21 cellular contexts compared by ENCODE assay signal in the genomic region with DNA sequence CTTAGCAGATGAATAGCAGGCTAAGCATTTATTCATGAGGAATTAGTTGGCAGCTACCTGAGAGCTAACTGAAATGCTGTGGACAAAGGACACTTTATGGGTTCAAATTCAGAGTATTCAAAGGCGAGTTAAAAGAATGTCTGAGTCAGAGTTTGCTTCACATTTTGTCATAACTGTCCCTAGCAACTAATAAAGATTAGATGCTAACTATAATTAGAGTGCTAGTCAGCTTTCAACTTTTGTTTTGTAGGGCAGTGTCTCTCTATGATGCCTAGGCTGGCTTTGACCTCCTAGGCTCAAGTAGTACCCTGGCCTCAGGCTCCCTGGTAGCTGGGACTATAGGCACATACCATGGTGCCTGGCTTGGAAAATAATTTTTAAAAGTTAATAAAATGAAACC. TPM values are rescaled to one million over a fixed set of nuclear protein-coding genes. Genes with fewer than 3 reads are reported as not detected.
DNase-seq lines count a peak whose midpoint lies in the region; ATAC-seq, FAIRE-seq and TF ChIP-seq lines count a peak whose summit lies in the region.
"Had no signal": no experiment of that assay in that cellular context is flagged by ENCODE, and none has a peak within 500 bp of the region (broad histone marks: within the 10 kb centered on the region; RNA-seq: fewer than 3 reads in every experiment).

No MANE protein-coding gene starts in this region.

- H3K36me3 ChIP-seq in HepG2 (replicated peaks in 1 of 2; ENCODE audit: control insufficient read depth in 1 of 2, insufficient read depth in 2 of 2, low read length in 2 of 2): peaks cover 0 to 36% of the 10 kb centered on the region in 2 experiments; a peak in 3 of 5 replicates
- H3K36me3 ChIP-seq in right lobe of liver: peaks cover 0 to 40% (median 11%) of the 10 kb centered on the region in 4 donors
- H3K36me3 ChIP-seq in hepatocyte (replicated peaks; ENCODE audit: insufficient read depth, low read depth): no peaks in the 10 kb centered on the region
- peaks cover 57% of the 10 kb centered on the region for H3K36me3 ChIP-seq in upper lobe of right lung

- H3K9me3 ChIP-seq in HepG2 (ENCODE audit: low read length) (no peaks in the 10 kb centered on the region), right lobe of liver (no peaks in the 10 kb centered on the region), hepatocyte (ENCODE audit: low read depth) (no peaks in the 10 kb centered on the region), upper lobe of right lung (no peaks in the 10 kb centered on the region)
- H3K9me3 ChIP-seq: ascending aorta, pancreas had no signal

- WGBS in HepG2 (ENCODE audit: low lambda C conversion rate): 96% methylated on average over 1 of the region's 1 CpG
- 64% methylated on average over 1 of the region's 1 CpG for WGBS in right lobe of liver (ENCODE audit: insufficient coverage, low coverage, low lambda C conversion rate, missing lambda C conversion rate)
- WGBS in hepatocyte (ENCODE audit: low lambda C conversion rate, missing lambda C conversion rate): 74% methylated on average over 1 of the region's 1 CpG

- POLR2A ChIA-PET in HepG2 (lab: Yijun Ruan, JAX) (no interaction called here), T-cell (lab: Charles Lee) (no interaction called here)

- H4K20me1 ChIP-seq in HepG2 (ENCODE audit: insufficient read depth, low read length): peaks cover 26% of the 10 kb centered on the region; the same call in 1 of the 2 replicates
- peaks cover 41% of the 10 kb centered on the region for H4K20me1 ChIP-seq in hepatocyte (ENCODE audit: insufficient read depth, poor library complexity, severe bottlenecking)

- H3K4me3 ChIP-seq in HepG2 (replicated peaks in 1 of 3; ENCODE audit: insufficient read depth in 1 of 3, low read depth in 2 of 3, low read length in 3 of 3): no peak overlapping the region
- no peak overlapping the region for H3K4me3 ChIP-seq in right lobe of liver
- no peak overlapping the region for H3K4me3 ChIP-seq in hepatocyte
- no peak overlapping the region for H3K4me3 ChIP-seq in upper lobe of right lung
- H3K4me3 ChIP-seq: K562, pancreas had no signal

- H3K27me3 Mint-ChIP-seq in T-cell: no peaks in the 10 kb centered on the region
- no peaks in the 10 kb centered on the region for H3K27me3 Mint-ChIP-seq in type B pancreatic cell

- H3K36me3 Mint-ChIP-seq in T-cell (peaks cover 49% of the 10 kb centered on the region), type B pancreatic cell (peaks cover 57% of the 10 kb centered on the region)

- H3K27ac ChIP-seq in HepG2 (ENCODE audit: extremely low read length, insufficient read depth, low read length) (no peak overlapping the region), right lobe of liver (no peak overlapping the region), hepatocyte (peak overlapping the region; percentile 17), upper lobe of right lung (peak overlapping the region; percentile 15)
- H3K27ac ChIP-seq: ascending aorta had no signal

- H3K27ac Mint-ChIP-seq in T-cell (no peak overlapping the region), type B pancreatic cell (no peak overlapping the region)
- H3K27ac Mint-ChIP-seq: activated T-cell treated with anti-CD3 and anti-CD28 coated beads, Interleukin-2, amount 50 U/mL, for 72 hours had no signal

- no TSS peak for BruUV-seq in HepG2 (replicated peaks; lab: Mats Ljungman, UMichigan)

- no peak overlapping the region for H3K9ac ChIP-seq in HepG2 (ENCODE audit: insufficient read depth, low read depth, low read length)

- no peak for TF ChIP-seq RAD21 in HepG2 (CRISPR knock-in tag; IDR thresholded peaks at IDR 0.05)

- FAIRE-seq in HepG2 (lab: Jason Lieb, UNC): no peak
- FAIRE-seq: endometrium, K562, urothelium cell line had no signal

- H3K4me1 ChIP-seq in HepG2 (ENCODE audit: insufficient read depth, low read length): peaks cover 36% of the 10 kb centered on the region
- H3K4me1 ChIP-seq in right lobe of liver: peaks cover 0 to 14% (median 5%) of the 10 kb centered on the region in 4 donors
- peaks cover 19% of the 10 kb centered on the region for H3K4me1 ChIP-seq in hepatocyte (ENCODE audit: insufficient read depth)
- peaks cover 42% of the 10 kb centered on the region for H3K4me1 ChIP-seq in upper lobe of right lung

- H3K9me2 ChIP-seq in hepatocyte (replicated peaks; ENCODE audit: insufficient read depth): no peaks in the 10 kb centered on the region

- H3K4me2 ChIP-seq in HepG2 (ENCODE audit: low read depth, low read length): peak overlapping the region; percentile 26; the same call in 1 of the 2 replicates
- H3K4me2 ChIP-seq in hepatocyte: peak overlapping the region; percentile 75

- in situ Hi-C loops in HepG2 (cut with HindIII; ENCODE audit: extremely low pct_ligation_motif_present, low pct_unique_long_range_greater_than_20kb): loop anchor here (10.0 kb wide), 1 partner anchor 151 kb away; a partner anchor contains a TSS

- TF ChIP-seq EP300 in HepG2 (IDR thresholded peaks at IDR 0.05; ENCODE audit: low read depth in 2 of 2, low read length in 2 of 2) (no peak), HepG2 (CRISPR knock-in tag; IDR thresholded peaks at IDR 0.05; ENCODE audit: borderline replicate concordance) (no peak)

- CTCF ChIA-PET in HepG2 (lab: Yijun Ruan, JAX; ENCODE audit: low intra/inter-chr PET ratio, low total read pairs): no interaction called here
- CTCF ChIA-PET in T-cell (lab: Charles Lee): no interaction called here

- H3K4me1 Mint-ChIP-seq in T-cell (peaks cover 52 to 65% (median 63%) of the 10 kb centered on the region in 3 donors), type B pancreatic cell (ENCODE audit: unreplicated experiment) (peaks cover 30% of the 10 kb centered on the region)

- TF ChIP-seq CTCF in HepG2 (CRISPR knock-in tag; IDR thresholded peaks at IDR 0.05) (no peak), right lobe of liver (IDR thresholded peaks at IDR 0.05) (no peak), hepatocyte (IDR thresholded peaks at IDR 0.05; ENCODE audit: poor library complexity) (no peak), upper lobe of right lung (IDR thresholded peaks at IDR 0.05) (no peak), type B pancreatic cell (conservative IDR thresholded peaks at IDR 0.05) (no peak)

- H3K79me2 ChIP-seq in HepG2 (ENCODE audit: insufficient read depth, low read length) (peaks cover 59% of the 10 kb centered on the region), hepatocyte (peaks cover 92% of the 10 kb centered on the region)

- H3K9me3 Mint-ChIP-seq in T-cell: no peaks in the 10 kb centered on the region
- H3K9me3 Mint-ChIP-seq in type B pancreatic cell: peaks cover 5% of the 10 kb centered on the region
- H3K9me3 Mint-ChIP-seq: activated T-cell treated with anti-CD3 and anti-CD28 coated beads, Interleukin-2, amount 50 U/mL, for 72 hours had no signal

- no peaks in the 10 kb centered on the region; a peak in 1 of 5 replicates for H3K27me3 ChIP-seq in HepG2 (ENCODE audit: control insufficient read depth in 1 of 2, insufficient read depth in 2 of 2, low read length in 2 of 2)
- H3K27me3 ChIP-seq in right lobe of liver: no peaks in the 10 kb centered on the region
- no peaks in the 10 kb centered on the region for H3K27me3 ChIP-seq in hepatocyte
- H3K27me3 ChIP-seq in upper lobe of right lung: no peaks in the 10 kb centered on the region
- H3K27me3 ChIP-seq: ascending aorta, pancreas had no signal

- H3K4me3 Mint-ChIP-seq in T-cell: no peak overlapping the region
- no peak overlapping the region for H3K4me3 Mint-ChIP-seq in type B pancreatic cell

- DNase-seq in HepG2 (ENCODE audit: low spot score) (no peak), right lobe of liver (no peak), astrocyte of the hippocampus (ENCODE audit: low read depth, low spot score) (peak; percentile 74), hepatocyte (ENCODE audit: low spot score) (no peak), upper lobe of right lung (no peak), T-cell (no peak), type B pancreatic cell (ENCODE audit: extremely low spot score, unreplicated experiment) (no peak), cortex of kidney (lab: John Stamatoyannopoulos, UW) (no peak)
- DNase-seq: activated CD4-positive, alpha-beta T cell treated with anti-CD3 and anti-CD28 coated beads for 4 hours; activated T-cell treated with anti-CD3 and anti-CD28 coated beads, Interleukin-2, amount 50 U/mL, for 72 hours; AML-193; DMS153; NCI-H524; pancreas; stimulated activated CD4-positive, alpha-beta T cell treated with anti-CD3 and anti-CD28 coated beads, Interleukin-1b, Interleukin-23, amount 100 ng/mL, for 48 hours; stimulated activated CD8-positive, alpha-beta memory T cell treated with anti-CD3 and anti-CD28 coated beads, Interleukin-4, amount 100 ng/mL, for 48 hours; T-helper 1 cell had no signal

- TF ChIP-seq POLR2A in HepG2 (IDR thresholded peaks at IDR 0.05; ENCODE audit: insufficient read depth in 1 of 2, low read depth in 2 of 2, low read length in 2 of 2): no peak
- no peak for TF ChIP-seq POLR2A in right lobe of liver (IDR thresholded peaks at IDR 0.05)

- H2AFZ ChIP-seq in HepG2 (ENCODE audit: low read length) (no peak overlapping the region), hepatocyte (no peak overlapping the region)

- intact Hi-C loops in HepG2 (cut with micrococcal nuclease; ENCODE audit: unreplicated experiment): no loop called here
- intact Hi-C loops in right lobe of liver (cut with DNase I): no loop called here
- intact Hi-C loops in upper lobe of right lung (cut with DNase I): no loop called here

- ATAC-seq in HepG2 (no peak), right lobe of liver (no peak), upper lobe of right lung (no peak), T-cell (replicated peaks in 1 of 4) (no peak)
- ATAC-seq: activated T-cell treated with anti-CD3 and anti-CD28 coated beads, Interleukin-2, amount 50 U/mL, for 72 hours; K562; pancreas had no signal

RNA-seq across cellular contexts. Expression of a gene that starts 4.6 kb away (rescaled TPM):
- 26.7 and 29.4 TPM in 2 replicates for total RNA-seq in HepG2 (2016; rRNA removed; fragmentation: Illumina TruSeq; extraction: Trizol)
- total RNA-seq in HepG2 (2016; cell fraction: cytosol; rRNA removed; fragmentation: Illumina TruSeq; extraction: Trizol; ENCODE audit: low read depth): 3.0 and 7.2 TPM in 2 replicates
- total RNA-seq in HepG2 (2016; cell fraction: insoluble cytoplasmic fraction; rRNA removed; fragmentation: Illumina TruSeq; extraction: Trizol): 23.0 and 30.7 TPM in 2 replicates
- 5.1 and 5.8 TPM in 2 replicates for total RNA-seq in HepG2 (2016; cell fraction: membrane; rRNA removed; fragmentation: Illumina TruSeq; extraction: Trizol)
- 32.5 and 53.1 TPM in 2 replicates for total RNA-seq in HepG2 (2016; cell fraction: nucleus; rRNA removed; fragmentation: Illumina TruSeq; extraction: Trizol)
- 7.2 TPM in 2 replicates for polyA plus RNA-seq in HepG2 (2011; rRNA removed)
- 3.5 and 20.3 TPM in 2 replicates for polyA plus RNA-seq in HepG2 (2011; cell fraction: cytosol; rRNA removed)
- 5.7 and 30.0 TPM in 2 replicates for polyA plus RNA-seq in HepG2 (2011; cell fraction: nucleus; rRNA removed)
- 9.5 and 13.0 TPM in 2 replicates for polyA plus RNA-seq in HepG2 (2012)
- polyA plus RNA-seq in HepG2 (2016; cell fraction: cytosol; fragmentation: Illumina TruSeq; extraction: Trizol; ENCODE audit: low read depth): 0.41 and 0.53 TPM in 2 replicates
- polyA plus RNA-seq in HepG2 (2016; cell fraction: insoluble cytoplasmic fraction; fragmentation: Illumina TruSeq; extraction: Trizol; ENCODE audit: low read depth): 20.4 and 21.3 TPM in 2 replicates
- 1.4 and 1.8 TPM in 2 replicates for polyA plus RNA-seq in HepG2 (2016; cell fraction: membrane; fragmentation: Illumina TruSeq; extraction: Trizol; ENCODE audit: low read depth)
- polyA plus RNA-seq in HepG2 (2016; cell fraction: nucleus; fragmentation: Illumina TruSeq; extraction: Trizol; ENCODE audit: insufficient read depth, low read depth): 32.7 and 38.2 TPM in 2 replicates
- 2.9 and 5.1 TPM in 2 replicates for polyA minus RNA-seq in HepG2 (2011; rRNA and poly(A)+ RNA removed; ENCODE audit: low replicate concordance)
- polyA minus RNA-seq in HepG2 (2011; cell fraction: cytosol; rRNA and poly(A)+ RNA removed): 8.5 and 9.0 TPM in 2 replicates
- 50.0 and 64.8 TPM in 2 replicates for polyA minus RNA-seq in HepG2 (2011; cell fraction: nucleus; rRNA and poly(A)+ RNA removed)
- 10 to 100 TPM; 10.6 to 13.9 (median 13.0) TPM for total RNA-seq in right lobe of liver
- total RNA-seq in hepatocyte: 30.7 and 31.9 TPM in 2 replicates
- polyA plus RNA-seq in hepatocyte: 14.5 and 14.9 TPM in 2 replicates
- 32.6 TPM for total RNA-seq in upper lobe of right lung
- 10 to 100 TPM; 31.6 to 35.5 (median 34.5) TPM for total RNA-seq in T-cell
- total RNA-seq in type B pancreatic cell (ENCODE audit: low replicate concordance): 33.9 and 40.3 TPM in 2 replicates

Comparison
In these comparisons a context has a peak if more than half of its experiments do, and no peak if none do; other contexts are left out.
1. H3K27ac ChIP-seq: peak in hepatocyte (single experiment) and upper lobe of right lung (single experiment); none in HepG2 (single experiment) and right lobe of liver (0 of 3).